ENCODE assay signal across 21 cellular contexts in genomic region chr5:89572696-89573095, GRCh38.
A peak's percentile ranks its signal among the peaks of the same experiment; 100 is the strongest.
DNase-seq lines count a peak whose midpoint lies in the region; ATAC-seq and TF ChIP-seq lines count a peak whose summit lies in the region.
"Had no signal": no experiment of that assay in that cellular context is flagged by ENCODE, and none has a peak within 500 bp of the region (broad histone marks: within the 10 kb centered on the region; RNA-seq: fewer than 3 reads in every experiment).

No MANE protein-coding gene starts in this region.

- DNase-seq in GM03348 (ENCODE audit: low spot score) (peak; percentile 27), SJSA1 (ENCODE audit: low read depth in 1 of 2, low spot score in 2 of 2) (peak; percentile 51 to 57), fibroblast of gingiva (ENCODE audit: low read depth) (peak; percentile 19), non-pigmented ciliary epithelial cell (ENCODE audit: low read depth) (peak; percentile 53), coronary artery (ENCODE audit: low spot score) (no peak), NCI-H2107 treated with DMSO at 0.1 percent for 48 hours (lab: John Stamatoyannopoulos, UW; ENCODE audit: unreplicated experiment) (no peak), spleen (no peak)
- DNase-seq: activated CD8-positive, alpha-beta T cell treated with anti-CD3 and anti-CD28 coated beads for 36 hours; activated T-cell treated with anti-CD3 and anti-CD28 coated beads, Interleukin-2, amount 50 U/mL, for 72 hours; DMS153; mammary epithelial cell; natural killer cell; NCI-H1436 treated with DMSO at 0.1 percent for 48 hours; psoas muscle; stimulated activated naive CD4-positive, alpha-beta T cell treated with Interleukin-2 at 50 U/mL for 16 hours; T-helper 1 cell; WERI-Rb-1 had no signal

- peaks cover 15% of the 10 kb centered on the region for H3K4me1 ChIP-seq in SJSA1 (replicated peaks)
- no peaks in the 10 kb centered on the region for H3K4me1 ChIP-seq in spleen
- H3K4me1 ChIP-seq: psoas muscle, tibial nerve had no signal

- no peaks in the 10 kb centered on the region for H3K9me3 ChIP-seq in SJSA1 (replicated peaks)
- no peaks in the 10 kb centered on the region for H3K9me3 ChIP-seq in spleen
- H3K9me3 ChIP-seq: HAP-1, psoas muscle, tibial nerve had no signal

- H3K4me3 ChIP-seq in SJSA1 (no peak overlapping the region), coronary artery (no peak overlapping the region), spleen (no peak overlapping the region)
- H3K4me3 ChIP-seq: HAP-1, psoas muscle, tibial nerve had no signal

- no peak for TF ChIP-seq CTCF in coronary artery (IDR thresholded peaks at IDR 0.05)
- TF ChIP-seq CTCF in spleen (IDR thresholded peaks at IDR 0.05 in 8 of 11, conservative IDR thresholded peaks at IDR 0.05 in 3 of 11), result no peak

- intact Hi-C loops in spleen (cut with DNase I; ENCODE audit: low total_unique reads), result no loop called here

- 49 to 79% (median 61%) methylated on average over 2 of the region's 2 CpGs for WGBS in spleen, 5 donors

- no peaks in the 10 kb centered on the region for H3K27me3 ChIP-seq in SJSA1 (replicated peaks)
- H3K27me3 ChIP-seq in spleen (replicated peaks in 1 of 7), result no peaks in the 10 kb centered on the region
- H3K27me3 ChIP-seq: tibial nerve had no signal

- no peaks in the 10 kb centered on the region for H3K36me3 ChIP-seq in SJSA1
- no peaks in the 10 kb centered on the region for H3K36me3 ChIP-seq in spleen
- H3K36me3 ChIP-seq: HAP-1, tibial nerve, WERI-Rb-1 had no signal

- H3K27ac ChIP-seq in SJSA1 (peak overlapping the region; percentile 14; the same call in 1 of the 2 replicates), coronary artery (no peak overlapping the region), spleen (no peak overlapping the region)
- H3K27ac ChIP-seq: C4-2B, psoas muscle, tibial nerve, WERI-Rb-1 had no signal

- ATAC-seq in HG02884 (IDR thresholded peaks at IDR 0.05; ENCODE audit: unreplicated experiment), result no peak
- ATAC-seq: activated CD8-positive, alpha-beta T cell treated with anti-CD3 and anti-CD28 coated beads for 36 hours; activated T-cell treated with anti-CD3 and anti-CD28 coated beads, Interleukin-2, amount 50 U/mL, for 72 hours; natural killer cell; psoas muscle had no signal

- TF ChIP-seq POLR2A in spleen (IDR thresholded peaks at IDR 0.05), result no peak

Comparison
In these comparisons a context has a peak if more than half of its experiments do, and no peak if none do; other contexts are left out.
1. DNase-seq: peak in GM03348 (single experiment), SJSA1 (2 of 2), fibroblast of gingiva (single experiment) and non-pigmented ciliary epithelial cell (single experiment); none in coronary artery (single experiment), NCI-H2107 treated with DMSO at 0.1 percent for 48 hours (single experiment) and spleen (single experiment).